Comparison of ENCODE assay signal across 19 cellular contexts in the genomic region with DNA sequence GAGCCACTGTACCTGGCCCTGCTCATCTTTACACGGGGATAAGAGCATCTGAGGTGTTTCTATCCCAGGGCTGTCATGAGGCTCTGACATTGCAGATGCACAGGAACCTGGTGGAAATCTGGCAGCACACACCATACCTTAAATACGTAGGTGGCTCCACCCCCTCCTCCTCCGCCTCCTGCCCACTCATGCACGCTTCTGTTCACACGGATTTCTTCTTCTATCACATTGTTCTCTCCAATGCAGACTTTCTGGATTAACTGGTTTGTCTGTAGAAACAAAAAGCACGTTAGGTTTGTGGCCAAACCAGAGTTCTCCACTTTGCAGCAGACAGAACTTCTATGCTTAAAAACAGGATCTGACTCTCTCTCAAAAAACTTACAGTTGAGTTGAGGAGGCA.
DNase-seq lines count a peak whose midpoint lies in the region; ATAC-seq and TF ChIP-seq lines count a peak whose summit lies in the region.
"Had no signal": no experiment of that assay in that cellular context is flagged by ENCODE, and none has a peak within 500 bp of the region (broad histone marks: within the 10 kb centered on the region; RNA-seq: fewer than 3 reads in every experiment).

No MANE protein-coding gene starts in this region.

- no peak overlapping the region for H3K4me3 ChIP-seq in mammary epithelial cell (replicated peaks in 1 of 3; ENCODE audit: insufficient read depth in 1 of 3, low read depth in 2 of 3, low read length in 3 of 3)
- H3K4me3 ChIP-seq: BLaER1 treated with 17β-estradiol and CSF1 and Interleukin-3, amounts not matched to agents 10 nM and 100 nM; psoas muscle had no signal

- no peak overlapping the region for H3K4me3 Mint-ChIP-seq in Calu3 (ENCODE audit: low read depth, unreplicated experiment)
- H3K4me3 Mint-ChIP-seq: activated CD4-positive, alpha-beta memory T cell treated with anti-CD3 and anti-CD28 coated beads, Interleukin-2, amount 10 ng/mL, durations not matched to agents 7 days and 5 days had no signal

- H3K9me3 Mint-ChIP-seq in Calu3 (ENCODE audit: low read depth, unreplicated experiment), result no peaks in the 10 kb centered on the region
- H3K9me3 Mint-ChIP-seq: activated CD4-positive, alpha-beta memory T cell treated with anti-CD3 and anti-CD28 coated beads, Interleukin-2, amount 10 ng/mL, durations not matched to agents 7 days and 5 days had no signal

- H3K27me3 ChIP-seq in mammary epithelial cell (ENCODE audit: insufficient read depth, low read length), result no peaks in the 10 kb centered on the region
- H3K27me3 ChIP-seq: BLaER1 treated with 17β-estradiol and CSF1 and Interleukin-3, amounts not matched to agents 10 nM and 100 nM had no signal

- H3K4me2 ChIP-seq in mammary epithelial cell (ENCODE audit: insufficient read depth, low read depth, low read length), result peak overlapping the region; percentile 20
- H3K4me2 ChIP-seq: BLaER1 treated with 17β-estradiol and CSF1 and Interleukin-3, amounts not matched to agents 10 nM and 100 nM; KMS-11 had no signal

- H3K27ac Mint-ChIP-seq in Calu3 (ENCODE audit: unreplicated experiment), result no peak overlapping the region
- H3K27ac Mint-ChIP-seq: activated CD4-positive, alpha-beta memory T cell treated with anti-CD3 and anti-CD28 coated beads, Interleukin-2, amount 10 ng/mL, durations not matched to agents 7 days and 5 days had no signal

- dilution Hi-C loops in mammary epithelial cell (cut with HindIII; ENCODE audit: low sequenced_read_pairs), result no loop called here

- no peaks in the 10 kb centered on the region for H4K20me1 ChIP-seq in mammary epithelial cell (ENCODE audit: insufficient read depth, low read length)
- H4K20me1 ChIP-seq: BLaER1 treated with 17β-estradiol and CSF1 and Interleukin-3, amounts not matched to agents 10 nM and 100 nM had no signal

- no peaks in the 10 kb centered on the region for H3K79me2 ChIP-seq in mammary epithelial cell (ENCODE audit: insufficient read depth, low read length)

- DNase-seq in Calu3 (peak; percentile 54), HT-29 (ENCODE audit: low spot score) (peak; percentile 45), mammary epithelial cell (peak; percentile 44), posterior vena cava (ENCODE audit: low spot score) (peak; percentile 23), T1000 (lab: John Stamatoyannopoulos, UW) (no peak), left colon (no peak), NCI-H1694 treated with DMSO at 0.1 percent for 48 hours (lab: John Stamatoyannopoulos, UW) (no peak)
- DNase-seq: ACHN; activated CD4-positive, alpha-beta memory T cell treated with anti-CD3 and anti-CD28 coated beads, Interleukin-2, amount 10 ng/mL, durations not matched to agents 7 days and 5 days; glutamatergic neuron; MV-4-11; NCI-H146; NCI-H2227 treated with DMSO at 0.1 percent for 48 hours; psoas muscle; Right ventricle myocardium superior; stimulated activated CD8-positive, alpha-beta memory T cell treated with anti-CD3 and anti-CD28 coated beads, Interleukin-4, amount 100 ng/mL, for 48 hours had no signal

- in situ Hi-C loops in mammary epithelial cell (cut with MboI; ENCODE audit: low sequenced_read_pairs in 2 of 2), result no loop called here

- peaks cover 4% of the 10 kb centered on the region for H3K4me1 ChIP-seq in mammary epithelial cell (ENCODE audit: insufficient read depth, low read length)
- H3K4me1 ChIP-seq: psoas muscle had no signal

- H3K9me3 ChIP-seq in mammary epithelial cell (replicated peaks; ENCODE audit: insufficient read depth, low read length), result no peaks in the 10 kb centered on the region
- H3K9me3 ChIP-seq: BLaER1 treated with 17β-estradiol and CSF1 and Interleukin-3, amounts not matched to agents 10 nM and 100 nM; psoas muscle had no signal

- 9% methylated on average over 6 of the region's 6 CpGs for WGBS in mammary epithelial cell (ENCODE audit: low coverage, missing lambda C conversion rate)

- H3K27me3 Mint-ChIP-seq in Calu3 (ENCODE audit: unreplicated experiment), result peaks cover 77% of the 10 kb centered on the region

- BruUV-seq in Calu3 (replicated peaks; lab: Mats Ljungman, UMichigan) (no TSS peak), mammary epithelial cell (replicated peaks; lab: Mats Ljungman, UMichigan) (no TSS peak)

- intact Hi-C loops in Calu3 (cut with micrococcal nuclease; ENCODE audit: unreplicated experiment) (no loop called here), mammary epithelial cell (cut with micrococcal nuclease) (no loop called here), posterior vena cava (cut with DNase I) (no loop called here), left colon (cut with DNase I, micrococcal nuclease) (no loop called here)

- H3K36me3 ChIP-seq in mammary epithelial cell (ENCODE audit: insufficient read depth, low read length), result no peaks in the 10 kb centered on the region
- H3K36me3 ChIP-seq: BLaER1 treated with 17β-estradiol and CSF1 and Interleukin-3, amounts not matched to agents 10 nM and 100 nM had no signal

- H2AFZ ChIP-seq in mammary epithelial cell (ENCODE audit: low read depth, low read length), result no peak overlapping the region

- CTCF ChIA-PET in Calu3 (lab: Charles Lee) (no interaction called here), mammary epithelial cell (lab: Charles Lee; ENCODE audit: low non-redundant PET) (no interaction called here)

- H3K27ac ChIP-seq in mammary epithelial cell (ENCODE audit: insufficient read depth, low read depth, low read length), result no peak overlapping the region
- H3K27ac ChIP-seq: BLaER1 treated with 17β-estradiol and CSF1 and Interleukin-3, amounts not matched to agents 10 nM and 100 nM; KMS-11; psoas muscle had no signal

- no peak for TF ChIP-seq CTCF in Calu3 (IDR thresholded peaks at IDR 0.05; ENCODE audit: unreplicated experiment)
- no peak for TF ChIP-seq CTCF in mammary epithelial cell (conservative IDR thresholded peaks at IDR 0.05 in 1 of 2, IDR thresholded peaks at IDR 0.05 in 1 of 2; ENCODE audit: extremely low read depth in 1 of 2, insufficient read depth in 1 of 2, low read depth in 1 of 2, low read length in 2 of 2)

- H3K9ac ChIP-seq in mammary epithelial cell (ENCODE audit: insufficient read depth, low read length), result no peak overlapping the region
- H3K9ac ChIP-seq: BLaER1 treated with 17β-estradiol and CSF1 and Interleukin-3, amounts not matched to agents 10 nM and 100 nM; KMS-11 had no signal

- H3K36me3 Mint-ChIP-seq in Calu3 (ENCODE audit: insufficient read depth, unreplicated experiment), result no peaks in the 10 kb centered on the region

- peaks cover 15% of the 10 kb centered on the region for H3K4me1 Mint-ChIP-seq in Calu3 (ENCODE audit: low read depth, unreplicated experiment)
- H3K4me1 Mint-ChIP-seq: activated CD4-positive, alpha-beta memory T cell treated with anti-CD3 and anti-CD28 coated beads, Interleukin-2, amount 10 ng/mL, durations not matched to agents 7 days and 5 days had no signal

- no peak for ATAC-seq in left colon
- ATAC-seq: activated CD4-positive, CD25-positive, alpha-beta regulatory T cell treated with anti-CD3 and anti-CD28 coated beads, Interleukin-2, amount 50 U/mL, for 24 hours; psoas muscle had no signal

Comparison
In these comparisons a context has a peak if more than half of its experiments do, and no peak if none do; other contexts are left out.
1. DNase-seq: peak in Calu3 (single experiment), HT-29 (single experiment), mammary epithelial cell (single experiment) and posterior vena cava (single experiment); none in T1000 (single experiment), left colon (0 of 2) and NCI-H1694 treated with DMSO at 0.1 percent for 48 hours (single experiment).